In genomic region chr4:40553995-40554394, GRCh38 we compare ENCODE assay signal across 13 cellular contexts.
DNase-seq lines count a peak whose midpoint lies in the region; ATAC-seq and TF ChIP-seq lines count a peak whose summit lies in the region.
"Had no signal": no experiment of that assay in that cellular context is flagged by ENCODE, and none has a peak within 500 bp of the region (broad histone marks: within the 10 kb centered on the region; RNA-seq: fewer than 3 reads in every experiment).

No MANE protein-coding gene starts in this region.

- no peak overlapping the region for H3K4me3 ChIP-seq in CD4-positive, CD25-positive, alpha-beta regulatory T cell (ENCODE audit: low read depth, low read length)
- H3K4me3 ChIP-seq in neural progenitor cell (no peak overlapping the region), testis (no peak overlapping the region)
- H3K4me3 ChIP-seq: body of pancreas had no signal

- H3K36me3 Mint-ChIP-seq in CD4-positive, CD25-positive, alpha-beta regulatory T cell: no peaks in the 10 kb centered on the region
- H3K36me3 Mint-ChIP-seq in dendritic cell treated with granulocyte-macrophage colony-stimulating factor and Interleukin-4, amounts not matched to agents 40 ng/mL and 50 ng/mL, for 4 days (ENCODE audit: low read depth): peaks cover 69% of the 10 kb centered on the region
- H3K36me3 Mint-ChIP-seq in neural progenitor cell (no peaks in the 10 kb centered on the region), type B pancreatic cell (no peaks in the 10 kb centered on the region)

- peaks cover 8% of the 10 kb centered on the region for H3K27me3 Mint-ChIP-seq in CD4-positive, CD25-positive, alpha-beta regulatory T cell
- no peaks in the 10 kb centered on the region for H3K27me3 Mint-ChIP-seq in dendritic cell treated with granulocyte-macrophage colony-stimulating factor and Interleukin-4, amounts not matched to agents 40 ng/mL and 50 ng/mL, for 4 days
- no peaks in the 10 kb centered on the region for H3K27me3 Mint-ChIP-seq in neural progenitor cell (ENCODE audit: insufficient read depth, low read depth)
- no peaks in the 10 kb centered on the region for H3K27me3 Mint-ChIP-seq in type B pancreatic cell
- H3K27me3 Mint-ChIP-seq: CD4-positive, alpha-beta T cell had no signal

- no peak overlapping the region for H3K4me3 Mint-ChIP-seq in CD4-positive, CD25-positive, alpha-beta regulatory T cell
- peak overlapping the region; percentile 20 for H3K4me3 Mint-ChIP-seq in dendritic cell treated with granulocyte-macrophage colony-stimulating factor and Interleukin-4, amounts not matched to agents 40 ng/mL and 50 ng/mL, for 4 days
- H3K4me3 Mint-ChIP-seq in neural progenitor cell (no peak overlapping the region), type B pancreatic cell (no peak overlapping the region)

- H3K4me2 ChIP-seq in neural progenitor cell: no peak overlapping the region

- peak in 1 of 3 donors; percentile 52 for DNase-seq in CD4-positive, CD25-positive, alpha-beta regulatory T cell
- DNase-seq in NOMO-1 treated with DMSO at 0.1 percent for 48 hours (lab: John Stamatoyannopoulos, UW; ENCODE audit: unreplicated experiment): peak; percentile 92
- no peak for DNase-seq in neural progenitor cell (ENCODE audit: low spot score)
- no peak for DNase-seq in testis
- no peak for DNase-seq in type B pancreatic cell (ENCODE audit: extremely low spot score, unreplicated experiment)
- no peak for DNase-seq in retina
- no peak for DNase-seq in NCI-H1092 treated with DMSO at 0.1 percent for 48 hours (lab: John Stamatoyannopoulos, UW)
- DNase-seq: CD4-positive, alpha-beta T cell; hippocampal formation; NCI-H2171 treated with DMSO at 0.1 percent for 48 hours had no signal

- no peak overlapping the region for H3K9ac ChIP-seq in neural progenitor cell

- whole genome bisulfite sequencing in testis, 2 donors: 67 to 86% methylated on average over 10 of the region's 10 CpGs

- no peaks in the 10 kb centered on the region for H3K27me3 ChIP-seq in CD4-positive, CD25-positive, alpha-beta regulatory T cell (ENCODE audit: control insufficient read depth, insufficient read depth, low read length)
- H3K27me3 ChIP-seq in neural progenitor cell (no peaks in the 10 kb centered on the region), testis (no peaks in the 10 kb centered on the region)
- H3K27me3 ChIP-seq: body of pancreas had no signal

- TF ChIP-seq CTCF in neural progenitor cell (IDR thresholded peaks at IDR 0.05) (no peak), testis (IDR thresholded peaks at IDR 0.05) (no peak), type B pancreatic cell (conservative IDR thresholded peaks at IDR 0.05) (no peak)

- peaks cover 0 to 2% (median 0%) of the 10 kb centered on the region in 7 donors for H3K9me3 Mint-ChIP-seq in CD4-positive, CD25-positive, alpha-beta regulatory T cell
- H3K9me3 Mint-ChIP-seq in dendritic cell treated with granulocyte-macrophage colony-stimulating factor and Interleukin-4, amounts not matched to agents 40 ng/mL and 50 ng/mL, for 4 days: no peaks in the 10 kb centered on the region
- H3K9me3 Mint-ChIP-seq in neural progenitor cell (no peaks in the 10 kb centered on the region), type B pancreatic cell (no peaks in the 10 kb centered on the region)
- H3K9me3 Mint-ChIP-seq: CD4-positive, alpha-beta T cell had no signal

- ATAC-seq in CD4-positive, CD25-positive, alpha-beta regulatory T cell (ENCODE audit: low read depth in 2 of 2): peak; percentile 57 to 58
- ATAC-seq: body of pancreas had no signal

- peaks cover 3% of the 10 kb centered on the region for H3K4me1 ChIP-seq in CD4-positive, CD25-positive, alpha-beta regulatory T cell (ENCODE audit: control insufficient read depth, insufficient read depth, low read length, poor library complexity, severe bottlenecking)
- H3K4me1 ChIP-seq in neural progenitor cell (no peaks in the 10 kb centered on the region), testis (peaks cover under 1% of the 10 kb centered on the region)

- H3K27ac ChIP-seq in CD4-positive, CD25-positive, alpha-beta regulatory T cell (ENCODE audit: insufficient read depth, low read length, poor library complexity, severe bottlenecking): no peak overlapping the region
- H3K27ac ChIP-seq in neural progenitor cell (no peak overlapping the region), testis (no peak overlapping the region)
- H3K27ac ChIP-seq: RWPE1 had no signal

- H3K9me3 ChIP-seq in CD4-positive, CD25-positive, alpha-beta regulatory T cell (ENCODE audit: control insufficient read depth in 2 of 2, low read length in 2 of 2): no peaks in the 10 kb centered on the region
- H3K9me3 ChIP-seq in neural progenitor cell (ENCODE audit: low read depth): no peaks in the 10 kb centered on the region
- H3K9me3 ChIP-seq in testis: no peaks in the 10 kb centered on the region
- H3K9me3 ChIP-seq: body of pancreas had no signal

- no peaks in the 10 kb centered on the region for H3K79me2 ChIP-seq in neural progenitor cell (ENCODE audit: low read depth)

- no peaks in the 10 kb centered on the region for H3K36me3 ChIP-seq in CD4-positive, CD25-positive, alpha-beta regulatory T cell (ENCODE audit: control insufficient read depth, insufficient read depth, low read length)
- H3K36me3 ChIP-seq in neural progenitor cell (no peaks in the 10 kb centered on the region), testis (ENCODE audit: low read depth, missing control alignments) (no peaks in the 10 kb centered on the region)

- peaks cover 8 to 25% (median 16%) of the 10 kb centered on the region in 4 donors for H3K4me1 Mint-ChIP-seq in CD4-positive, CD25-positive, alpha-beta regulatory T cell
- H3K4me1 Mint-ChIP-seq in dendritic cell treated with granulocyte-macrophage colony-stimulating factor and Interleukin-4, amounts not matched to agents 40 ng/mL and 50 ng/mL, for 4 days (ENCODE audit: low read depth): peaks cover 72% of the 10 kb centered on the region
- H3K4me1 Mint-ChIP-seq in neural progenitor cell: no peaks in the 10 kb centered on the region
- peaks cover 15% of the 10 kb centered on the region for H3K4me1 Mint-ChIP-seq in type B pancreatic cell (ENCODE audit: unreplicated experiment)

- H2AFZ ChIP-seq in neural progenitor cell (replicated peaks): peak overlapping the region; percentile 45

- H3F3A ChIP-seq in neural progenitor cell (ENCODE audit: low read depth): no peaks in the 10 kb centered on the region

- H4K20me1 ChIP-seq in neural progenitor cell (ENCODE audit: low read depth): no peaks in the 10 kb centered on the region

- H3K27ac Mint-ChIP-seq in CD4-positive, CD25-positive, alpha-beta regulatory T cell: peak overlapping the region in 1 of 3 donors; percentile 38
- peak overlapping the region; percentile 93 for H3K27ac Mint-ChIP-seq in dendritic cell treated with granulocyte-macrophage colony-stimulating factor and Interleukin-4, amounts not matched to agents 40 ng/mL and 50 ng/mL, for 4 days
- H3K27ac Mint-ChIP-seq in neural progenitor cell (no peak overlapping the region), type B pancreatic cell (no peak overlapping the region)
- H3K27ac Mint-ChIP-seq: CD4-positive, alpha-beta T cell had no signal

- intact Hi-C loops in dendritic cell treated with granulocyte-macrophage colony-stimulating factor and Interleukin-4, amounts not matched to agents 40 ng/mL and 50 ng/mL, for 4 days (cut with micrococcal nuclease): loop anchor here (2.0 to 5.0 kb wide), 2 partner anchors 23 to 168 kb away; no protein-coding TSS in a partner anchor
- intact Hi-C loops in testis (cut with DNase I; ENCODE audit: low total_unique reads): no loop called here

- TF ChIP-seq POLR2A in testis (IDR thresholded peaks at IDR 0.05): no peak
